25 cellular contexts compared by ENCODE assay signal in the genomic region with DNA sequence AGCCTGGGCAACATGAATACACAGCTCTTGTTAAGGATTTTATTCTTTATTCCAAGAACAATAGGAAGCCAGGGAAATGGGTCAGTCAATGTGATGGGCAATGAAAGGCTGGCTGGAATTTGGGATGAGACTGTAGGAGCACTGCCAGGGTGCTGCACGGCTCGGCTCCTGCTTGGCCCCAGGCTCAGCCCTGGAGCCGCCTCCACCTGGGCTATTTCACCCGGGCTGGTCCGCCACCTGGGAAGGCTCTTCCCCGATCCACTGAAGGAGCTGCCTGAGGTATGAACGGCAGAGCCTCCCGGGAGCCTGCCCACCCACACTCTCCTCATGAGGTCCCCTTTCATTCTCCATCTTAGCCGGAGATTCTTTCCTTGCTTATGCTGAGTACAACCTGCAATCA.
"Had no signal": no experiment of that assay in that cellular context is flagged by ENCODE, and none has a peak within 500 bp of the region (broad histone marks: within the 10 kb centered on the region; RNA-seq: fewer than 3 reads in every experiment).

No MANE protein-coding gene starts in this region.

- H3K27ac Mint-ChIP-seq: dendritic cell treated with granulocyte-macrophage colony-stimulating factor and Interleukin-4, amounts not matched to agents 40 ng/mL and 50 ng/mL, for 4 days; effector memory CD8-positive, alpha-beta T cell; endodermal cell had no signal

- DNase-seq: colonic mucosa; cortex of kidney; dermis blood vessel endothelial cell; dorsolateral prefrontal cortex; effector CD4-positive, alpha-beta T cell; effector CD8-positive, alpha-beta T cell; effector memory CD4-positive, alpha-beta T cell; effector memory CD8-positive, alpha-beta T cell; endodermal cell; erythroblast; esophagus squamous epithelium; foreskin fibroblast; foreskin keratinocyte; foreskin melanocyte; gastrocnemius medialis; glutamatergic neuron; head of caudate nucleus; heart left ventricle; heart right ventricle had no signal

- H3K4me1 ChIP-seq: colonic mucosa, foreskin keratinocyte, gastrocnemius medialis, heart left ventricle had no signal

- H3K4me3 Mint-ChIP-seq: dendritic cell treated with granulocyte-macrophage colony-stimulating factor and Interleukin-4, amounts not matched to agents 40 ng/mL and 50 ng/mL, for 4 days; effector memory CD8-positive, alpha-beta T cell; endodermal cell had no signal

- H3K27ac ChIP-seq: colonic mucosa, coronary artery, dorsolateral prefrontal cortex, epithelial cell of prostate, esophagus muscularis mucosa, esophagus squamous epithelium, foreskin keratinocyte, gastrocnemius medialis, gastroesophageal sphincter, heart left ventricle, heart right ventricle had no signal

- H3K4me1 Mint-ChIP-seq: endodermal cell had no signal

- H3K9me3 ChIP-seq: colonic mucosa had no signal

- ATAC-seq: effector memory CD8-positive, alpha-beta T cell; esophagus mucosa; foreskin keratinocyte; gastrocnemius medialis; gastroesophageal sphincter; heart left ventricle; heart right ventricle had no signal

- H3K36me3 ChIP-seq: colonic mucosa, esophagus muscularis mucosa, esophagus squamous epithelium, gastrocnemius medialis, gastroesophageal sphincter, heart left ventricle, heart right ventricle had no signal

- H3K27me3 Mint-ChIP-seq: effector memory CD8-positive, alpha-beta T cell had no signal

- H3K27me3 ChIP-seq: colonic mucosa, dorsolateral prefrontal cortex, esophagus muscularis mucosa, esophagus squamous epithelium, foreskin keratinocyte, gastrocnemius medialis, heart left ventricle, heart right ventricle had no signal

- H3K9me3 Mint-ChIP-seq: effector memory CD8-positive, alpha-beta T cell had no signal

- H3K4me3 ChIP-seq: colonic mucosa, coronary artery, dorsolateral prefrontal cortex, esophagus muscularis mucosa, esophagus squamous epithelium, gastrocnemius medialis, gastroesophageal sphincter, heart left ventricle, heart right ventricle had no signal
